2 cellular contexts compared by ENCODE assay signal in the genomic region with DNA sequence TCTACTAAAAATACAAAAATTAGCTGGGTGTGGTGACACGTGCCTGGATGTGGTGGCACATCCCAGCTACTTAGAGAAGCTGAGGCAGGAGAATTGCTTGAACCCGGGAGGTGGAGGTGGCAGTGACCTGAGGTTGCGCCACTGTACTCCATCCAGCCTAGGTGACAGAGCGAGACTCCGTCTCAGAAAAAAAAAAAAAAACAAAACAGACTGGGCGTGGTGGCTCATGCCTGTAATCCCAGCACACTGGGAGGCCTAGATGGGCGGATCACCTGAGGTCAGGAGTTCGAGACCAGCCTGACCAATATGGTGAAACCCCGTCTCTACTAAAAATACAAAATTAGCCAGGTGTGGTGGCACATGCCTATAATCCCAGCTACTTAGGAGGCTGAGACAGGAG. TPM values are rescaled to one million over a fixed set of nuclear protein-coding genes. Genes with fewer than 3 reads are reported as not detected.
"Had no signal": no experiment of that assay in that cellular context is flagged by ENCODE, and none has a peak within 500 bp of the region (broad histone marks: within the 10 kb centered on the region; RNA-seq: fewer than 3 reads in every experiment).

No MANE protein-coding gene starts in this region.

RNA-seq across cellular contexts. Expression of gene MYO15B, which starts 5.8 kb away (rescaled TPM):
- total RNA-seq: RPMI7951 had no signal

RNA-seq across cellular contexts. Expression of gene SMIM5, which starts 39.8 kb away (rescaled TPM):
- total RNA-seq: RPMI7951, SK-MEL-5 had no signal
